17 cellular contexts compared by ENCODE assay signal in genomic region chr3:45771166-45771775, GRCh38. TPM values are rescaled to one million over a fixed set of nuclear protein-coding genes. Genes with fewer than 3 reads are reported as not detected.
DNase-seq lines count a peak whose midpoint lies in the region; ATAC-seq and TF ChIP-seq lines count a peak whose summit lies in the region.
"Had no signal": no experiment of that assay in that cellular context is flagged by ENCODE, and none has a peak within 500 bp of the region (broad histone marks: within the 10 kb centered on the region; RNA-seq: fewer than 3 reads in every experiment).

No MANE protein-coding gene starts in this region.

- peak; percentile 53 for DNase-seq in activated CD8-positive, alpha-beta memory T cell treated with anti-CD3 and anti-CD28 coated beads for 24 hours
- no peak for DNase-seq in activated CD8-positive, alpha-beta memory T cell treated with anti-CD3 and anti-CD28 coated beads, Interleukin-2, amount 50 U/mL, for 4 hours
- DNase-seq in islet precursor cell (peak; percentile 38), stomach (peak; percentile 4), medulla oblongata (ENCODE audit: extremely low spot score) (no peak)
- DNase-seq in effector CD4-positive, alpha-beta T cell, result no peak
- DNase-seq: AML-193; CD4-positive, alpha-beta T cell; DMS79 treated with DMSO at 0.1 percent for 48 hours; GF-D8; GOT3; H9 had no signal

- 95 to 97% (median 96%) methylated on average over 7 to 9 of the region's 9 CpGs for WGBS in stomach, 5 donors

- intact Hi-C loops in stomach (cut with DNase I; ENCODE audit: low total_unique reads), result no loop called here

- no peak for TF ChIP-seq EP300 in stomach (IDR thresholded peaks at IDR 0.05)

- no peak for TF ChIP-seq POLR2A in stomach (IDR thresholded peaks at IDR 0.05)

- ATAC-seq in HG03342 (IDR thresholded peaks at IDR 0.05; ENCODE audit: unreplicated experiment), result no peak
- ATAC-seq: A549 had no signal

- H3K4me1 ChIP-seq in stomach, result no peaks in the 10 kb centered on the region
- H3K4me1 ChIP-seq: A549 had no signal

- H3K4me3 ChIP-seq in stomach, result no peak overlapping the region
- H3K4me3 ChIP-seq: A549 had no signal

- H3K27me3 ChIP-seq in stomach, result peaks cover 0 to 2% (median 0%) of the 10 kb centered on the region in 3 donors

- H3K27ac ChIP-seq in stomach, result no peak overlapping the region
- H3K27ac ChIP-seq: 22Rv1, A549, C4-2B had no signal

- no peak for TF ChIP-seq CTCF in stomach (IDR thresholded peaks at IDR 0.05)

- no peaks in the 10 kb centered on the region for H3K36me3 ChIP-seq in stomach

- H3K9me3 ChIP-seq in stomach, result no peaks in the 10 kb centered on the region

RNA-seq across cellular contexts. Expression of gene SLC6A20, which starts 25.1 kb away (rescaled TPM):
- under 1 TPM in 3 of 5 donors, not detected in 2; 0.14 to 0.73 (median 0.58) TPM for total RNA-seq in stomach
- polyA plus RNA-seq in stomach, result 1 to 10 TPM in 1 of 3 donors, under 1 TPM in 1, not detected in 1; 0.10 to 2.6 TPM
- total RNA-seq: CD4-positive, alpha-beta T cell had no signal
- polyA plus RNA-seq: A549, BJ had no signal

Comparison
In these comparisons a context has a peak if more than half of its experiments do, and no peak if none do; other contexts are left out.
1. DNase-seq: peak in activated CD8-positive, alpha-beta memory T cell treated with anti-CD3 and anti-CD28 coated beads for 24 hours (single experiment), islet precursor cell (single experiment) and stomach (single experiment); none in activated CD8-positive, alpha-beta memory T cell treated with anti-CD3 and anti-CD28 coated beads, Interleukin-2, amount 50 U/mL, for 4 hours (single experiment), medulla oblongata (single experiment) and effector CD4-positive, alpha-beta T cell (single experiment).